In genomic region chr16:87602821-87603683, GRCh38 we compare ENCODE assay signal across 1 cellular context.
TF ChIP-seq lines count a peak whose summit lies in the region.

No MANE protein-coding gene starts in this region.

TF ChIP-seq in HepG2, 621 proteins besides CTCF, POLR2A, EP300 and RAD21 (continued from another document):
- TF ChIP-seq ZBTB40 (IDR thresholded peaks at IDR 0.05) = no peak
- TF ChIP-seq ZBTB40 (CRISPR knock-in tag; IDR thresholded peaks at IDR 0.05) = 0 out of 2 replicates have a peak, but pooled peaks have one; percentile 23
- peak; percentile 61; the same call in 1 of the 2 replicates for TF ChIP-seq MTF2 (CRISPR knock-in tag; IDR thresholded peaks at IDR 0.05; ENCODE audit: borderline replicate concordance)
- TF ChIP-seq ZNF432 (CRISPR knock-in tag; IDR thresholded peaks at IDR 0.05; ENCODE audit: borderline replicate concordance) = no peak
- no peak for TF ChIP-seq ZNF326 (CRISPR knock-in tag; IDR thresholded peaks at IDR 0.05; ENCODE audit: borderline replicate concordance)
- TF ChIP-seq ZNF800 (CRISPR knock-in tag; IDR thresholded peaks at IDR 0.05) = peak; percentile 86; the same call in 1 of the 2 replicates
- no peak for TF ChIP-seq SSRP1 (CRISPR knock-in tag; IDR thresholded peaks at IDR 0.05)
- no peak for TF ChIP-seq PATZ1 (CRISPR knock-in tag; IDR thresholded peaks at IDR 0.05)
- TF ChIP-seq RNF219 (CRISPR knock-in tag; IDR thresholded peaks at IDR 0.05) = no peak
- no peak for TF ChIP-seq SP2 (CRISPR knock-in tag; IDR thresholded peaks at IDR 0.05)
- TF ChIP-seq ZNF615 (CRISPR knock-in tag; IDR thresholded peaks at IDR 0.05; ENCODE audit: borderline replicate concordance) = no peak
- peak; percentile 22 for TF ChIP-seq ZNF687 (CRISPR knock-in tag; IDR thresholded peaks at IDR 0.05)
- no peak for TF ChIP-seq ZNF780A (CRISPR knock-in tag; IDR thresholded peaks at IDR 0.05)
- no peak for TF ChIP-seq ZNF550 (CRISPR knock-in tag; IDR thresholded peaks at IDR 0.05; ENCODE audit: borderline replicate concordance)
- TF ChIP-seq SRY (CRISPR knock-in tag; IDR thresholded peaks at IDR 0.05) = no peak
- TF ChIP-seq ZNF362 (CRISPR knock-in tag; IDR thresholded peaks at IDR 0.05; ENCODE audit: borderline replicate concordance) = no peak
- TF ChIP-seq FOSL2 (CRISPR knock-in tag; IDR thresholded peaks at IDR 0.05) = no peak
